Comparison of ENCODE assay signal across 10 cellular contexts in the genomic region with DNA sequence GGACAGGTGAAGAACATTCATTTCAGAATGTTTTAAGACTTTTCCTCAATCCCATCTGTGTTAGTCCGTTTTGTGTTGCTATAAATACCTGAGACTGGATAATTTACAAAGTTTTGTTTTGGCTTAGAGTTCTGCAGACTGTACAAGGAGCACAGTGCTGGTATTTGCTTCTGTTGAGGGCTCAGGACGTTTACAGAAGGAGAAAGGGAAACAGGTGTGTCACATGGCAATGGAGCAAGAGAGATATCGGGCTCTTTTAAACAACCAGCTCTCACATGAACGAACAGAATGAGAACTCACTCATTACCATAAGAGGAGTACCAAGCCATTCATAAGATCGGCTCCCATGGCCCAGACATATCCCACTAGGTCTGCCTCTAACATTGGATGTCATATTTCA. TPM values are rescaled to one million over a fixed set of nuclear protein-coding genes. Genes with fewer than 3 reads are reported as not detected.
"Had no signal": no experiment of that assay in that cellular context is flagged by ENCODE, and none has a peak within 500 bp of the region (broad histone marks: within the 10 kb centered on the region; RNA-seq: fewer than 3 reads in every experiment).

No MANE protein-coding gene starts in this region.

- ATAC-seq: HCT116, HepG2 had no signal

- H3K27ac Mint-ChIP-seq: HFFc6, IgD-negative memory B cell had no signal

- H2AFZ ChIP-seq: GM23248 had no signal

- H3K9ac ChIP-seq: GM23248 had no signal

- H3K4me3 Mint-ChIP-seq: HFFc6, IgD-negative memory B cell had no signal

- H3K4me3 ChIP-seq: GM23248, HAP-1 had no signal

- H3K36me3 ChIP-seq: HAP-1 had no signal

- H3K9me3 ChIP-seq: HAP-1 had no signal

- FAIRE-seq: HepG2 had no signal

- H3K9me3 Mint-ChIP-seq: HFFc6 had no signal

- DNase-seq: GM23248, GOT3, H7, HFFc6, KG1 had no signal

- H3K27ac ChIP-seq: GM23248, HL-60 had no signal

- H3K4me1 Mint-ChIP-seq: IgD-negative memory B cell had no signal

RNA-seq across cellular contexts. Expression of a gene that starts 16.7 kb away (rescaled TPM):
- polyA plus RNA-seq: HepG2 had no signal
